28 cellular contexts compared by ENCODE assay signal in genomic region chr10:12914111-12914510, GRCh38.
DNase-seq lines count a peak whose midpoint lies in the region; ATAC-seq, FAIRE-seq and TF ChIP-seq lines count a peak whose summit lies in the region.
"Had no signal": no experiment of that assay in that cellular context is flagged by ENCODE, and none has a peak within 500 bp of the region (broad histone marks: within the 10 kb centered on the region; RNA-seq: fewer than 3 reads in every experiment).

No MANE protein-coding gene starts in this region.

- FAIRE-seq in astrocyte (lab: Jason Lieb, UNC) = no peak
- FAIRE-seq: G401.6, GM12892 had no signal

- peak; percentile 69 for ATAC-seq in activated CD4-positive, alpha-beta T cell treated with anti-CD3 and anti-CD28 coated beads for 36 hours
- ATAC-seq: HCT116, Panc1 had no signal

- H3K9me3 ChIP-seq in astrocyte (ENCODE audit: insufficient read depth, low read depth, low read length) = no peaks in the 10 kb centered on the region
- H3K9me3 ChIP-seq: SJSA1 had no signal

- H3K4me1 Mint-ChIP-seq in activated CD4-positive, alpha-beta T cell treated with anti-CD3 and anti-CD28 coated beads for 36 hours = peaks cover 2% of the 10 kb centered on the region
- H3K4me1 Mint-ChIP-seq in astrocyte (ENCODE audit: low read depth, unreplicated experiment) = no peaks in the 10 kb centered on the region
- H3K4me1 Mint-ChIP-seq: CD4-positive, alpha-beta memory T cell had no signal

- CTCF ChIA-PET in activated CD4-positive, alpha-beta T cell treated with anti-CD3 and anti-CD28 coated beads for 36 hours (lab: Charles Lee) = interaction anchor here (1.0 kb wide), 1 partner anchor 9 kb away, joined by 3 read pairs; no protein-coding TSS in a partner anchor

- TF ChIP-seq CTCF in astrocyte (IDR thresholded peaks at IDR 0.05; ENCODE audit: insufficient read depth, low read depth, low read length) (no peak), fibroblast of mammary gland (conservative IDR thresholded peaks at IDR 0.05; ENCODE audit: control insufficient read depth, insufficient read depth, low read depth, low read length) (no peak)

- H3K4me3 Mint-ChIP-seq in activated CD4-positive, alpha-beta T cell treated with anti-CD3 and anti-CD28 coated beads for 36 hours = no peak overlapping the region
- no peak overlapping the region for H3K4me3 Mint-ChIP-seq in astrocyte (ENCODE audit: unreplicated experiment)
- H3K4me3 Mint-ChIP-seq: CD4-positive, alpha-beta memory T cell had no signal

- no peak overlapping the region for H2AFZ ChIP-seq in astrocyte (ENCODE audit: low read depth, low read length)

- H3K9me3 Mint-ChIP-seq in activated CD4-positive, alpha-beta T cell treated with anti-CD3 and anti-CD28 coated beads for 36 hours (ENCODE audit: low read depth) = peaks cover 6% of the 10 kb centered on the region
- peaks cover 6% of the 10 kb centered on the region for H3K9me3 Mint-ChIP-seq in astrocyte (ENCODE audit: unreplicated experiment)

- H3K27me3 ChIP-seq in astrocyte (ENCODE audit: insufficient read depth, low read length) = no peaks in the 10 kb centered on the region
- H3K27me3 ChIP-seq: BLaER1 treated with 17β-estradiol and CSF1 and Interleukin-3, amounts not matched to agents 10 nM and 100 nM; SJSA1 had no signal

- no peak overlapping the region for H3K27ac Mint-ChIP-seq in activated CD4-positive, alpha-beta T cell treated with anti-CD3 and anti-CD28 coated beads for 36 hours
- H3K27ac Mint-ChIP-seq in astrocyte (ENCODE audit: unreplicated experiment) = no peak overlapping the region
- H3K27ac Mint-ChIP-seq: CD4-positive, alpha-beta memory T cell had no signal

- H4K20me1 ChIP-seq in astrocyte (ENCODE audit: insufficient read depth, low read length) = no peaks in the 10 kb centered on the region
- H4K20me1 ChIP-seq: BLaER1 treated with 17β-estradiol and CSF1 and Interleukin-3, amounts not matched to agents 10 nM and 100 nM had no signal

- no peak overlapping the region for H3K9ac ChIP-seq in astrocyte (ENCODE audit: low read length)
- H3K9ac ChIP-seq: BLaER1 treated with 17β-estradiol and CSF1 and Interleukin-3, amounts not matched to agents 10 nM and 100 nM had no signal

- H3K4me1 ChIP-seq in astrocyte (ENCODE audit: insufficient read depth, low read length) = no peaks in the 10 kb centered on the region
- H3K4me1 ChIP-seq: BLaER1 treated with 17β-estradiol and CSF1 and Interleukin-3, amounts not matched to agents 10 nM and 100 nM had no signal

- H3K36me3 ChIP-seq in astrocyte (ENCODE audit: insufficient read depth, low read length) = no peaks in the 10 kb centered on the region
- H3K36me3 ChIP-seq: BLaER1 treated with 17β-estradiol and CSF1 and Interleukin-3, amounts not matched to agents 10 nM and 100 nM; SJSA1 had no signal

- H3K4me2 ChIP-seq in astrocyte (ENCODE audit: low read length) = no peak overlapping the region
- H3K4me2 ChIP-seq: BLaER1 treated with 17β-estradiol and CSF1 and Interleukin-3, amounts not matched to agents 10 nM and 100 nM had no signal

- H3K79me2 ChIP-seq in astrocyte (ENCODE audit: insufficient read depth, low read length) = no peaks in the 10 kb centered on the region

- H3K27me3 Mint-ChIP-seq in activated CD4-positive, alpha-beta T cell treated with anti-CD3 and anti-CD28 coated beads for 36 hours = peaks cover 15% of the 10 kb centered on the region
- H3K27me3 Mint-ChIP-seq in astrocyte (ENCODE audit: low read depth, unreplicated experiment) = peaks cover 7% of the 10 kb centered on the region

- H3K36me3 Mint-ChIP-seq in activated CD4-positive, alpha-beta T cell treated with anti-CD3 and anti-CD28 coated beads for 36 hours (ENCODE audit: low read depth) = no peaks in the 10 kb centered on the region
- H3K36me3 Mint-ChIP-seq in astrocyte (ENCODE audit: low read depth, unreplicated experiment) = peaks cover 3% of the 10 kb centered on the region
- H3K36me3 Mint-ChIP-seq: CD4-positive, alpha-beta memory T cell had no signal

- no peak overlapping the region for H3K4me3 ChIP-seq in astrocyte (ENCODE audit: insufficient read depth, low read depth, low read length)
- H3K4me3 ChIP-seq in fibroblast of mammary gland (ENCODE audit: control insufficient read depth, low read depth, low read length) = no peak overlapping the region
- H3K4me3 ChIP-seq: BLaER1 treated with 17β-estradiol and CSF1 and Interleukin-3, amounts not matched to agents 10 nM and 100 nM; SJSA1 had no signal

- DNase-seq in activated CD4-positive, alpha-beta T cell treated with anti-CD3 and anti-CD28 coated beads for 36 hours = no peak
- no peak for DNase-seq in activated CD4-positive, alpha-beta T cell treated with anti-CD3 and anti-CD28 coated beads, Interleukin-2, amount 50 U/mL, for 4 hours
- DNase-seq in astrocyte (ENCODE audit: low read depth) (peak; percentile 30), fibroblast of mammary gland (ENCODE audit: low read depth) (peak; percentile 36), GM19238 (ENCODE audit: insufficient read length, low spot score) (no peak), COLO829 (ENCODE audit: low spot score) (no peak)
- no peak for DNase-seq in stimulated activated CD4-positive, alpha-beta T cell treated with anti-CD3 and anti-CD28 coated beads, Interleukin-4, amount 100 ng/mL, for 1 hour
- no peak for DNase-seq in stimulated activated CD4-positive, alpha-beta T cell treated with anti-CD3 and anti-CD28 coated beads, Interleukin-2, amount 100 ng/mL, for 48 hours
- DNase-seq: ACHN; Calu3; CD4-positive, alpha-beta memory T cell; DMS153; GOT3; KG1; NCI-H1105; NCI-H2081; NCI-H2171; NCI-H345; NCI-H524; NCI-H774; NK-92 treated with Interleukin-12 subunit alpha and Interleukin-12 subunit beta, amount 100 ng/mL, for 24 hours had no signal

- POLR2A ChIA-PET in activated CD4-positive, alpha-beta T cell treated with anti-CD3 and anti-CD28 coated beads for 36 hours (lab: Charles Lee) = no interaction called here

- H3K27ac ChIP-seq in astrocyte (ENCODE audit: low read depth, low read length) = no peak overlapping the region
- H3K27ac ChIP-seq: 22Rv1; BLaER1 treated with 17β-estradiol and CSF1 and Interleukin-3, amounts not matched to agents 10 nM and 100 nM; SJSA1 had no signal

- intact Hi-C loops in activated CD4-positive, alpha-beta T cell treated with anti-CD3 and anti-CD28 coated beads for 36 hours (cut with DNase I, micrococcal nuclease) = no loop called here

Comparison
In these comparisons a context has a peak if more than half of its experiments do, and no peak if none do; other contexts are left out.
1. DNase-seq: peak in astrocyte (single experiment) and fibroblast of mammary gland (single experiment); none in activated CD4-positive, alpha-beta T cell treated with anti-CD3 and anti-CD28 coated beads for 36 hours (single experiment), activated CD4-positive, alpha-beta T cell treated with anti-CD3 and anti-CD28 coated beads, Interleukin-2, amount 50 U/mL, for 4 hours (0 of 2), stimulated activated CD4-positive, alpha-beta T cell treated with anti-CD3 and anti-CD28 coated beads, Interleukin-4, amount 100 ng/mL, for 1 hour (single experiment), stimulated activated CD4-positive, alpha-beta T cell treated with anti-CD3 and anti-CD28 coated beads, Interleukin-2, amount 100 ng/mL, for 48 hours (0 of 2), GM19238 (single experiment) and COLO829 (single experiment).